ENCODE assay signal across 9 cellular contexts in genomic region chr11:62853279-62853965, GRCh38. TPM values are rescaled to one million over a fixed set of nuclear protein-coding genes. Genes with fewer than 3 reads are reported as not detected.
DNase-seq lines count a peak whose midpoint lies in the region; ATAC-seq and TF ChIP-seq lines count a peak whose summit lies in the region.
"Had no signal": no experiment of that assay in that cellular context is flagged by ENCODE, and none has a peak within 500 bp of the region (broad histone marks: within the 10 kb centered on the region; RNA-seq: fewer than 3 reads in every experiment).

No MANE protein-coding gene starts in this region.

- no peak overlapping the region for H2BK120ac ChIP-seq in mesenchymal stem cell (ENCODE audit: low read depth, low read length)

- no peak overlapping the region for H2BK12ac ChIP-seq in mesenchymal stem cell (ENCODE audit: low read length in 2 of 2)

- WGBS in mesenchymal stem cell = 77% methylated on average over 5 of the region's 7 CpGs

- H2AFZ ChIP-seq in mesenchymal stem cell (ENCODE audit: low read depth, low read length) = no peak overlapping the region

- DNase-seq in BJ (ENCODE audit: low read depth) (no peak), astrocyte of the cerebellum (ENCODE audit: low read depth) (no peak), mesenchymal stem cell (no peak), SIG-M5 (lab: John Stamatoyannopoulos, UW) (no peak), hippocampal formation (lab: John Stamatoyannopoulos, UW) (no peak)
- DNase-seq: NCI-H1417 treated with DMSO at 0.1 percent for 48 hours had no signal

- H2BK5ac ChIP-seq in mesenchymal stem cell (ENCODE audit: low read depth, low read length, poor library complexity, severe bottlenecking) = no peak overlapping the region

- peak overlapping the region; percentile 87 for H3K4me2 ChIP-seq in mesenchymal stem cell (ENCODE audit: low read length, poor library complexity, severe bottlenecking)

- H3K4ac ChIP-seq in mesenchymal stem cell (ENCODE audit: low read depth in 1 of 2, low read length in 2 of 2) = no peak overlapping the region

- H3K4me3 ChIP-seq in BJ (ENCODE audit: low read depth, low read length) (peak overlapping the region; percentile 67; the same call in 1 of the 2 replicates), HUES6 (ENCODE audit: low read depth, low read length) (peak overlapping the region; percentile 81), astrocyte of the cerebellum (ENCODE audit: low read depth, low read length) (peak overlapping the region; percentile 74), mesenchymal stem cell (ENCODE audit: insufficient read depth in 1 of 2, low read depth in 1 of 2, low read length in 2 of 2) (peak overlapping the region in 1 of 2 experiments; percentile 91)

- CTCF ChIA-PET in BJ (lab: Yijun Ruan, JAX) = interaction anchor here (0.6 to 5.5 kb wide), 3 partner anchors 10 to 67 kb away, joined by 3 to 37 read pairs (median 9); partner anchors contain the start of gene TMEM179B

- POLR2A ChIA-PET in BJ (lab: Charles Lee) = interaction anchor here (1.6 to 3.1 kb wide), 2 partner anchors 11 to 12 kb away, joined by 8 to 22 read pairs; no protein-coding TSS in a partner anchor

- H3K4me1 ChIP-seq in HUES6 (ENCODE audit: control insufficient read depth, insufficient read depth, low read length) = peaks cover 10% of the 10 kb centered on the region
- H3K4me1 ChIP-seq in mesenchymal stem cell (ENCODE audit: control insufficient read depth, insufficient read depth, low read depth, low read length) = peaks cover 8% of the 10 kb centered on the region

- H4K91ac ChIP-seq in mesenchymal stem cell (ENCODE audit: low read length) = no peak overlapping the region

- no peak overlapping the region for H3K23ac ChIP-seq in mesenchymal stem cell (ENCODE audit: low read length in 2 of 2)

- H4K8ac ChIP-seq in mesenchymal stem cell (ENCODE audit: low read length) = no peak overlapping the region

- no peaks in the 10 kb centered on the region for H3K79me1 ChIP-seq in mesenchymal stem cell (replicated peaks; ENCODE audit: low read length, poor library complexity, severe bottlenecking)

- no peaks in the 10 kb centered on the region for H3K9me3 ChIP-seq in HUES6 (ENCODE audit: control insufficient read depth, insufficient read depth, low read depth, low read length)
- H3K9me3 ChIP-seq in mesenchymal stem cell (ENCODE audit: control insufficient read depth, low read length) = no peaks in the 10 kb centered on the region

- in situ Hi-C loops in astrocyte of the cerebellum (cut with HindIII; ENCODE audit: low sequenced_read_pairs) = no loop called here

- no peak overlapping the region for H2AK5ac ChIP-seq in mesenchymal stem cell (ENCODE audit: low read length, severe bottlenecking)

- ATAC-seq in HG03196 (IDR thresholded peaks at IDR 0.05; ENCODE audit: unreplicated experiment) = no peak
- ATAC-seq in HG02678 (IDR thresholded peaks at IDR 0.05; ENCODE audit: unreplicated experiment) = no peak

- TF ChIP-seq CTCF in BJ (IDR thresholded peaks at IDR 0.05; ENCODE audit: insufficient read depth, low read depth, low read length) (no peak), astrocyte of the cerebellum (IDR thresholded peaks at IDR 0.05; ENCODE audit: low read depth, low read length, missing control alignments) (no peak)

- no peak overlapping the region for H3K14ac ChIP-seq in mesenchymal stem cell (ENCODE audit: low read length in 2 of 2)

- no peak overlapping the region for H3K18ac ChIP-seq in mesenchymal stem cell (ENCODE audit: low read depth in 1 of 2, low read length in 2 of 2)

- H2BK15ac ChIP-seq in mesenchymal stem cell (ENCODE audit: low read depth, poor library complexity, severe bottlenecking) = no peak overlapping the region

- no peaks in the 10 kb centered on the region for H3K27me3 ChIP-seq in BJ (ENCODE audit: control insufficient read depth, insufficient read depth, low read length)
- H3K27me3 ChIP-seq in HUES6 (ENCODE audit: control insufficient read depth, insufficient read depth, low read length) = no peaks in the 10 kb centered on the region
- H3K27me3 ChIP-seq in mesenchymal stem cell (ENCODE audit: control insufficient read depth in 1 of 2, insufficient read depth in 1 of 2, low read length in 2 of 2) = no peaks in the 10 kb centered on the region

- peak overlapping the region; percentile 92 for H3K27ac ChIP-seq in HUES6 (ENCODE audit: low read depth, low read length)
- no peak overlapping the region for H3K27ac ChIP-seq in mesenchymal stem cell (ENCODE audit: low read length, poor library complexity, severe bottlenecking)

- H3K9ac ChIP-seq in HUES6 (ENCODE audit: low read length) = peak overlapping the region; percentile 98
- H3K9ac ChIP-seq in mesenchymal stem cell (ENCODE audit: low read length) = peak overlapping the region; percentile 94

- peaks cover 11% of the 10 kb centered on the region for H3K36me3 ChIP-seq in BJ (ENCODE audit: control insufficient read depth, insufficient read depth, low read length)
- peaks cover 41% of the 10 kb centered on the region for H3K36me3 ChIP-seq in HUES6 (ENCODE audit: control insufficient read depth, insufficient read depth, low read length)
- H3K36me3 ChIP-seq in mesenchymal stem cell (ENCODE audit: control insufficient read depth in 1 of 2, insufficient read depth in 2 of 2, low read depth in 1 of 2, low read length in 2 of 2) = peaks cover 13 to 38% of the 10 kb centered on the region in 2 experiments

RNA-seq across cellular contexts. Expression of gene WDR74, which starts 14.0 kb away (rescaled TPM):
- polyA plus RNA-seq in BJ (2011; rRNA removed) = 24.4 and 37.9 TPM in 2 replicates
- polyA minus RNA-seq in BJ (2011; rRNA and poly(A)+ RNA removed) = 34.9 and 42.0 TPM in 2 replicates
- 15.6 TPM for polyA plus RNA-seq in mesenchymal stem cell (2013, experiment 1 of 2)
- polyA plus RNA-seq in mesenchymal stem cell (2013, experiment 2 of 2) = 14.5 TPM

RNA-seq across cellular contexts. Expression of gene TEX54, which starts 20.8 kb away (rescaled TPM):
- polyA plus RNA-seq in BJ (2011; rRNA removed) = not detected in 2 replicates
- not detected in 2 replicates for polyA minus RNA-seq in BJ (2011; rRNA and poly(A)+ RNA removed)
- polyA plus RNA-seq in mesenchymal stem cell (2013, experiment 1 of 2) = not detected
- 0.16 TPM for polyA plus RNA-seq in mesenchymal stem cell (2013, experiment 2 of 2)

RNA-seq across cellular contexts. Expression of gene STX5, which starts 21.6 kb away (rescaled TPM):
- polyA plus RNA-seq in BJ (2011; rRNA removed) = 61.5 and 76.6 TPM in 2 replicates
- 44.5 and 67.7 TPM in 2 replicates for polyA minus RNA-seq in BJ (2011; rRNA and poly(A)+ RNA removed)
- 38.1 TPM for polyA plus RNA-seq in mesenchymal stem cell (2013, experiment 1 of 2)
- 36.9 TPM for polyA plus RNA-seq in mesenchymal stem cell (2013, experiment 2 of 2)

RNA-seq across cellular contexts. Expression of gene SLC3A2, which starts 27.3 kb away (rescaled TPM):
- polyA plus RNA-seq in BJ (2011; rRNA removed) = 394 and 535 TPM in 2 replicates
- 156 and 232 TPM in 2 replicates for polyA minus RNA-seq in BJ (2011; rRNA and poly(A)+ RNA removed)
- 107 TPM for polyA plus RNA-seq in mesenchymal stem cell (2013, experiment 1 of 2)
- polyA plus RNA-seq in mesenchymal stem cell (2013, experiment 2 of 2) = 99.1 TPM

RNA-seq across cellular contexts. Expression of gene NXF1, which starts 48.2 kb away (rescaled TPM):
- 37.8 and 51.0 TPM in 2 replicates for polyA plus RNA-seq in BJ (2011; rRNA removed)
- 23.9 and 30.7 TPM in 2 replicates for polyA minus RNA-seq in BJ (2011; rRNA and poly(A)+ RNA removed)
- polyA plus RNA-seq in mesenchymal stem cell (2013, experiment 1 of 2) = 46.1 TPM
- polyA plus RNA-seq in mesenchymal stem cell (2013, experiment 2 of 2) = 41.5 TPM
